Comparison of ENCODE assay signal across 25 cellular contexts in the genomic region with DNA sequence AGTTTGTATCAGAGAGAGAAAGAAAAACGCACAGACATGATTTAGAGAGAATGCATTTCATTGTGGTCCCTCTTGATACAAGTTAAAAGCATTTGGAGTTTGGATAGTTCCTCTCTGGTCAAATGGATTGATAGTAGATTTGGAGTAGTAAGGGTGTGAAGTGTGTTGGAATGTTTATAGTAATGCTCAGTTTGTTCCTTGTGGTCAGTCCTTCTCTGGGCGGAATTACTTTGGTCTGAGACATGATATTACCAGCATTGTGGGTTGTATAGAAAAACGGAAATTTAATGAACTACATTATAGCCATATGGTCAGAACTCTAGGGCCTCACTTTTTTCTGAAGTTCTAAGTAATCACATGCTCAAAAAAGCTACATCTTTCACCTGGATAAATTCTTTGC.
DNase-seq lines count a peak whose midpoint lies in the region; ATAC-seq and TF ChIP-seq lines count a peak whose summit lies in the region.
"Had no signal": no experiment of that assay in that cellular context is flagged by ENCODE, and none has a peak within 500 bp of the region (broad histone marks: within the 10 kb centered on the region; RNA-seq: fewer than 3 reads in every experiment).

No MANE protein-coding gene starts in this region.

- H3K23ac ChIP-seq in mesenchymal stem cell (ENCODE audit: low read length in 2 of 2), result no peak overlapping the region

- H4K8ac ChIP-seq in mesenchymal stem cell (ENCODE audit: low read length), result no peak overlapping the region

- no peak overlapping the region for H3K14ac ChIP-seq in mesenchymal stem cell (ENCODE audit: low read length in 2 of 2)

- no peaks in the 10 kb centered on the region for H3K9me3 Mint-ChIP-seq in GM23338
- no peaks in the 10 kb centered on the region for H3K9me3 Mint-ChIP-seq in activated T-helper 17 cell treated with anti-CD3 and anti-CD28 coated beads, Interleukin-2, amount 50 U/mL, for 72 hours
- H3K9me3 Mint-ChIP-seq: activated naive CD4-positive, alpha-beta T cell treated with anti-CD3 and anti-CD28 coated beads for 36 hours; activated T-cell treated with anti-CD3 and anti-CD28 coated beads, Interleukin-2, amount 50 U/mL, for 4 hours; CD4-positive, alpha-beta T cell; stimulated activated naive B cell treated with anti-CD40 and anti-IgM and Interleukin-4, amounts not matched to agents 10 μg/mL and 1 μg/mL and 100 μg/mL, for 72 hours; T-cell had no signal

- H2BK5ac ChIP-seq in mesenchymal stem cell (ENCODE audit: low read depth, low read length, poor library complexity, severe bottlenecking), result no peak overlapping the region

- H3F3A ChIP-seq in GM23338 (replicated peaks; ENCODE audit: low read depth), result no peaks in the 10 kb centered on the region

- peaks cover 64% of the 10 kb centered on the region for H3K79me2 ChIP-seq in GM23338 (replicated peaks; ENCODE audit: insufficient read depth)

- no peaks in the 10 kb centered on the region for H3K9me2 ChIP-seq in GM23338 (ENCODE audit: insufficient read depth)

- no peak overlapping the region for H2BK120ac ChIP-seq in mesenchymal stem cell (ENCODE audit: low read depth, low read length)

- no peaks in the 10 kb centered on the region for H3K36me3 ChIP-seq in GM23338 (ENCODE audit: insufficient read depth)
- no peaks in the 10 kb centered on the region for H3K36me3 ChIP-seq in mesenchymal stem cell (ENCODE audit: control insufficient read depth in 1 of 2, insufficient read depth in 2 of 2, low read depth in 1 of 2, low read length in 2 of 2)
- H3K36me3 ChIP-seq in suprapubic skin, result no peaks in the 10 kb centered on the region
- H3K36me3 ChIP-seq in gastrocnemius medialis, result no peaks in the 10 kb centered on the region
- H3K36me3 ChIP-seq: cardiac muscle cell, SJCRH30, thyroid gland had no signal

- H3K79me1 ChIP-seq in mesenchymal stem cell (replicated peaks; ENCODE audit: low read length, poor library complexity, severe bottlenecking), result peaks cover 22% of the 10 kb centered on the region

- H2AFZ ChIP-seq in GM23338, result no peak overlapping the region
- no peak overlapping the region for H2AFZ ChIP-seq in mesenchymal stem cell (ENCODE audit: low read depth, low read length)

- no peak overlapping the region; the same call in 2 of the 3 replicates for H3K4me3 Mint-ChIP-seq in GM23338
- peak overlapping the region; percentile 53 for H3K4me3 Mint-ChIP-seq in activated T-helper 17 cell treated with anti-CD3 and anti-CD28 coated beads, Interleukin-2, amount 50 U/mL, for 72 hours
- H3K4me3 Mint-ChIP-seq: activated CD4-positive, alpha-beta T cell treated with anti-CD3 and anti-CD28 coated beads for 36 hours; activated naive CD4-positive, alpha-beta T cell treated with anti-CD3 and anti-CD28 coated beads for 36 hours; activated T-cell treated with anti-CD3 and anti-CD28 coated beads, Interleukin-2, amount 50 U/mL, for 4 hours; CD4-positive, alpha-beta T cell; stimulated activated naive B cell treated with anti-CD40 and anti-IgM and Interleukin-4, amounts not matched to agents 10 μg/mL and 1 μg/mL and 100 μg/mL, for 72 hours had no signal

- WGBS in mesenchymal stem cell, result 93% methylated on average over 1 of the region's 3 CpGs
- WGBS in suprapubic skin, result 81% methylated on average over 3 of the region's 3 CpGs

- TF ChIP-seq POLR2A in suprapubic skin (IDR thresholded peaks at IDR 0.05) (no peak), gastrocnemius medialis (IDR thresholded peaks at IDR 0.05) (no peak)

- H2BK12ac ChIP-seq in mesenchymal stem cell (ENCODE audit: low read length in 2 of 2), result no peak overlapping the region

- DNase-seq in GM23338 (ENCODE audit: low spot score) (no peak), mesenchymal stem cell (no peak), suprapubic skin (ENCODE audit: low spot score in 2 of 2) (no peak), DMS114 treated with DMSO at 0.1 percent for 48 hours (lab: John Stamatoyannopoulos, UW; ENCODE audit: unreplicated experiment) (no peak), gastrocnemius medialis (no peak)
- DNase-seq: activated CD4-positive, alpha-beta T cell treated with anti-CD3 and anti-CD28 coated beads for 36 hours; activated naive CD4-positive, alpha-beta T cell treated with anti-CD3 and anti-CD28 coated beads for 36 hours; activated T-cell treated with anti-CD3 and anti-CD28 coated beads, Interleukin-2, amount 50 U/mL, for 4 hours; CD4-positive, alpha-beta T cell; dermis blood vessel endothelial cell; H7; KBM-7; NCI-H146; NCI-H510A; NK-92 treated with Interleukin-12 subunit alpha and Interleukin-12 subunit beta, amount 100 ng/mL, for 24 hours; SJCRH30; stimulated activated CD4-positive, alpha-beta T cell treated with anti-CD3 and anti-CD28 coated beads, Interleukin-12 subunit alpha, Interleukin-12 subunit beta, amount 100 ng/mL, for 4 hours; stimulated activated CD4-positive, alpha-beta T cell treated with anti-CD3 and anti-CD28 coated beads, Interleukin-4, amount 100 ng/mL, for 24 hours; stimulated activated naive B cell treated with anti-CD40 and anti-IgM and Interleukin-4, amounts not matched to agents 10 μg/mL and 1 μg/mL and 100 μg/mL, for 72 hours; T-cell; thyroid gland had no signal

- no peak overlapping the region for H4K91ac ChIP-seq in mesenchymal stem cell (ENCODE audit: low read length)

- H3K9me3 ChIP-seq in mesenchymal stem cell (ENCODE audit: control insufficient read depth, low read length) (no peaks in the 10 kb centered on the region), suprapubic skin (no peaks in the 10 kb centered on the region), gastrocnemius medialis (no peaks in the 10 kb centered on the region)
- H3K9me3 ChIP-seq: thyroid gland had no signal

- H3K4me1 Mint-ChIP-seq in GM23338, result peaks cover 33% of the 10 kb centered on the region
- H3K4me1 Mint-ChIP-seq in activated T-helper 17 cell treated with anti-CD3 and anti-CD28 coated beads, Interleukin-2, amount 50 U/mL, for 72 hours, result peaks cover 5% of the 10 kb centered on the region

- no peak overlapping the region for H3K27ac Mint-ChIP-seq in GM23338
- no peak overlapping the region for H3K27ac Mint-ChIP-seq in activated T-helper 17 cell treated with anti-CD3 and anti-CD28 coated beads, Interleukin-2, amount 50 U/mL, for 72 hours
- H3K27ac Mint-ChIP-seq: activated CD4-positive, alpha-beta T cell treated with anti-CD3 and anti-CD28 coated beads for 36 hours; activated naive CD4-positive, alpha-beta T cell treated with anti-CD3 and anti-CD28 coated beads for 36 hours; CD4-positive, alpha-beta T cell; stimulated activated naive B cell treated with anti-CD40 and anti-IgM and Interleukin-4, amounts not matched to agents 10 μg/mL and 1 μg/mL and 100 μg/mL, for 72 hours had no signal

- TF ChIP-seq CTCF in GM23338 (conservative IDR thresholded peaks at IDR 0.05; ENCODE audit: low read depth in 2 of 2), result no peak
- TF ChIP-seq CTCF in suprapubic skin (IDR thresholded peaks at IDR 0.05), result no peak
- no peak for TF ChIP-seq CTCF in gastrocnemius medialis (IDR thresholded peaks at IDR 0.05 in 4 of 5, conservative IDR thresholded peaks at IDR 0.05 in 1 of 5)

- peaks cover 27% of the 10 kb centered on the region for H3K27me3 ChIP-seq in GM23338 (ENCODE audit: insufficient read depth)
- H3K27me3 ChIP-seq in mesenchymal stem cell (ENCODE audit: control insufficient read depth in 1 of 2, insufficient read depth in 1 of 2, low read length in 2 of 2), result peaks cover 0 to 8% of the 10 kb centered on the region in 2 experiments
- H3K27me3 ChIP-seq in suprapubic skin, result peaks cover 19% of the 10 kb centered on the region
- H3K27me3 ChIP-seq in gastrocnemius medialis, result no peaks in the 10 kb centered on the region
- H3K27me3 ChIP-seq: SJCRH30, thyroid gland had no signal

- peaks cover 5% of the 10 kb centered on the region for H3K27me3 Mint-ChIP-seq in GM23338 (ENCODE audit: insufficient read depth, low read depth, poor library complexity)
- peaks cover 30% of the 10 kb centered on the region for H3K27me3 Mint-ChIP-seq in activated T-helper 17 cell treated with anti-CD3 and anti-CD28 coated beads, Interleukin-2, amount 50 U/mL, for 72 hours

- H2BK15ac ChIP-seq in mesenchymal stem cell (ENCODE audit: low read depth, poor library complexity, severe bottlenecking), result no peak overlapping the region

- in situ Hi-C loops in gastrocnemius medialis (cut with MboI; ENCODE audit: low sequenced_read_pairs in 4 of 4), result loop anchor here in 1 of 4 donors (10.0 kb wide), 1 partner anchor 72 kb away; no protein-coding TSS in a partner anchor

- H3K4me3 ChIP-seq in GM23338 (no peak overlapping the region), mesenchymal stem cell (ENCODE audit: insufficient read depth in 1 of 2, low read depth in 1 of 2, low read length in 2 of 2) (no peak overlapping the region), suprapubic skin (peak overlapping the region; percentile 63), gastrocnemius medialis (no peak overlapping the region)
- H3K4me3 ChIP-seq: cardiac muscle cell, lung, SJCRH30, thyroid gland had no signal

- H3K36me3 Mint-ChIP-seq in GM23338 (ENCODE audit: low read depth), result no peaks in the 10 kb centered on the region; the same call in 2 of the 3 replicates
- no peaks in the 10 kb centered on the region for H3K36me3 Mint-ChIP-seq in activated T-helper 17 cell treated with anti-CD3 and anti-CD28 coated beads, Interleukin-2, amount 50 U/mL, for 72 hours (ENCODE audit: low read depth)
- H3K36me3 Mint-ChIP-seq: T-cell had no signal

- H3K4ac ChIP-seq in mesenchymal stem cell (ENCODE audit: low read depth in 1 of 2, low read length in 2 of 2), result no peak overlapping the region

- intact Hi-C loops in gastrocnemius medialis (cut with DNase I; ENCODE audit: low total_unique reads), result no loop called here

- ATAC-seq in GM23338, result no peak
- ATAC-seq in activated T-helper 17 cell treated with anti-CD3 and anti-CD28 coated beads, Interleukin-2, amount 50 U/mL, for 72 hours (replicated peaks), result no peak
- ATAC-seq in GM19035 (IDR thresholded peaks at IDR 0.05; ENCODE audit: unreplicated experiment), result no peak
- no peak for ATAC-seq in gastrocnemius medialis
- ATAC-seq: activated CD4-positive, alpha-beta T cell treated with anti-CD3 and anti-CD28 coated beads for 36 hours; activated T-cell treated with anti-CD3 and anti-CD28 coated beads, Interleukin-2, amount 50 U/mL, for 4 hours; stimulated activated naive B cell treated with anti-CD40 and anti-IgM and Interleukin-4, amounts not matched to agents 10 μg/mL and 1 μg/mL and 100 μg/mL, for 72 hours; T-cell had no signal

- H3K4me1 ChIP-seq in GM23338 (ENCODE audit: insufficient read depth) (peaks cover 31% of the 10 kb centered on the region), mesenchymal stem cell (ENCODE audit: control insufficient read depth, insufficient read depth, low read depth, low read length) (peaks cover 22% of the 10 kb centered on the region), suprapubic skin (peaks cover 40% of the 10 kb centered on the region), gastrocnemius medialis (peaks cover 0 to 6% of the 10 kb centered on the region in 2 donors)

- H3K18ac ChIP-seq in mesenchymal stem cell (ENCODE audit: low read depth in 1 of 2, low read length in 2 of 2), result no peak overlapping the region

- H2AK5ac ChIP-seq in mesenchymal stem cell (ENCODE audit: low read length, severe bottlenecking), result no peak overlapping the region

- H3K9ac ChIP-seq in mesenchymal stem cell (ENCODE audit: low read length), result peak overlapping the region; percentile 73

- TF ChIP-seq EP300 in suprapubic skin (IDR thresholded peaks at IDR 0.05), result no peak

- peak overlapping the region; percentile 84; the same call in 1 of the 2 replicates for H3K4me2 ChIP-seq in GM23338
- no peak overlapping the region for H3K4me2 ChIP-seq in mesenchymal stem cell (ENCODE audit: low read length, poor library complexity, severe bottlenecking)

- H4K20me1 ChIP-seq in GM23338 (replicated peaks; ENCODE audit: insufficient read depth), result peaks cover 48% of the 10 kb centered on the region

- no peak overlapping the region for H3K27ac ChIP-seq in GM23338 (ENCODE audit: low read depth)
- no peak overlapping the region for H3K27ac ChIP-seq in mesenchymal stem cell (ENCODE audit: low read length, poor library complexity, severe bottlenecking)
- H3K27ac ChIP-seq in suprapubic skin, result no peak overlapping the region
- no peak overlapping the region for H3K27ac ChIP-seq in gastrocnemius medialis
- H3K27ac ChIP-seq: cardiac muscle cell, SJCRH30, thyroid gland had no signal
